ENCODE assay signal across 1 cellular context in genomic region chr5:169651526-169651925, GRCh38.
TF ChIP-seq lines count a peak whose summit lies in the region.

No MANE protein-coding gene starts in this region.

TF ChIP-seq in GM23338, 12 proteins besides CTCF, POLR2A, EP300 and RAD21 (continued from another document):
- TF ChIP-seq, protein P1, sequence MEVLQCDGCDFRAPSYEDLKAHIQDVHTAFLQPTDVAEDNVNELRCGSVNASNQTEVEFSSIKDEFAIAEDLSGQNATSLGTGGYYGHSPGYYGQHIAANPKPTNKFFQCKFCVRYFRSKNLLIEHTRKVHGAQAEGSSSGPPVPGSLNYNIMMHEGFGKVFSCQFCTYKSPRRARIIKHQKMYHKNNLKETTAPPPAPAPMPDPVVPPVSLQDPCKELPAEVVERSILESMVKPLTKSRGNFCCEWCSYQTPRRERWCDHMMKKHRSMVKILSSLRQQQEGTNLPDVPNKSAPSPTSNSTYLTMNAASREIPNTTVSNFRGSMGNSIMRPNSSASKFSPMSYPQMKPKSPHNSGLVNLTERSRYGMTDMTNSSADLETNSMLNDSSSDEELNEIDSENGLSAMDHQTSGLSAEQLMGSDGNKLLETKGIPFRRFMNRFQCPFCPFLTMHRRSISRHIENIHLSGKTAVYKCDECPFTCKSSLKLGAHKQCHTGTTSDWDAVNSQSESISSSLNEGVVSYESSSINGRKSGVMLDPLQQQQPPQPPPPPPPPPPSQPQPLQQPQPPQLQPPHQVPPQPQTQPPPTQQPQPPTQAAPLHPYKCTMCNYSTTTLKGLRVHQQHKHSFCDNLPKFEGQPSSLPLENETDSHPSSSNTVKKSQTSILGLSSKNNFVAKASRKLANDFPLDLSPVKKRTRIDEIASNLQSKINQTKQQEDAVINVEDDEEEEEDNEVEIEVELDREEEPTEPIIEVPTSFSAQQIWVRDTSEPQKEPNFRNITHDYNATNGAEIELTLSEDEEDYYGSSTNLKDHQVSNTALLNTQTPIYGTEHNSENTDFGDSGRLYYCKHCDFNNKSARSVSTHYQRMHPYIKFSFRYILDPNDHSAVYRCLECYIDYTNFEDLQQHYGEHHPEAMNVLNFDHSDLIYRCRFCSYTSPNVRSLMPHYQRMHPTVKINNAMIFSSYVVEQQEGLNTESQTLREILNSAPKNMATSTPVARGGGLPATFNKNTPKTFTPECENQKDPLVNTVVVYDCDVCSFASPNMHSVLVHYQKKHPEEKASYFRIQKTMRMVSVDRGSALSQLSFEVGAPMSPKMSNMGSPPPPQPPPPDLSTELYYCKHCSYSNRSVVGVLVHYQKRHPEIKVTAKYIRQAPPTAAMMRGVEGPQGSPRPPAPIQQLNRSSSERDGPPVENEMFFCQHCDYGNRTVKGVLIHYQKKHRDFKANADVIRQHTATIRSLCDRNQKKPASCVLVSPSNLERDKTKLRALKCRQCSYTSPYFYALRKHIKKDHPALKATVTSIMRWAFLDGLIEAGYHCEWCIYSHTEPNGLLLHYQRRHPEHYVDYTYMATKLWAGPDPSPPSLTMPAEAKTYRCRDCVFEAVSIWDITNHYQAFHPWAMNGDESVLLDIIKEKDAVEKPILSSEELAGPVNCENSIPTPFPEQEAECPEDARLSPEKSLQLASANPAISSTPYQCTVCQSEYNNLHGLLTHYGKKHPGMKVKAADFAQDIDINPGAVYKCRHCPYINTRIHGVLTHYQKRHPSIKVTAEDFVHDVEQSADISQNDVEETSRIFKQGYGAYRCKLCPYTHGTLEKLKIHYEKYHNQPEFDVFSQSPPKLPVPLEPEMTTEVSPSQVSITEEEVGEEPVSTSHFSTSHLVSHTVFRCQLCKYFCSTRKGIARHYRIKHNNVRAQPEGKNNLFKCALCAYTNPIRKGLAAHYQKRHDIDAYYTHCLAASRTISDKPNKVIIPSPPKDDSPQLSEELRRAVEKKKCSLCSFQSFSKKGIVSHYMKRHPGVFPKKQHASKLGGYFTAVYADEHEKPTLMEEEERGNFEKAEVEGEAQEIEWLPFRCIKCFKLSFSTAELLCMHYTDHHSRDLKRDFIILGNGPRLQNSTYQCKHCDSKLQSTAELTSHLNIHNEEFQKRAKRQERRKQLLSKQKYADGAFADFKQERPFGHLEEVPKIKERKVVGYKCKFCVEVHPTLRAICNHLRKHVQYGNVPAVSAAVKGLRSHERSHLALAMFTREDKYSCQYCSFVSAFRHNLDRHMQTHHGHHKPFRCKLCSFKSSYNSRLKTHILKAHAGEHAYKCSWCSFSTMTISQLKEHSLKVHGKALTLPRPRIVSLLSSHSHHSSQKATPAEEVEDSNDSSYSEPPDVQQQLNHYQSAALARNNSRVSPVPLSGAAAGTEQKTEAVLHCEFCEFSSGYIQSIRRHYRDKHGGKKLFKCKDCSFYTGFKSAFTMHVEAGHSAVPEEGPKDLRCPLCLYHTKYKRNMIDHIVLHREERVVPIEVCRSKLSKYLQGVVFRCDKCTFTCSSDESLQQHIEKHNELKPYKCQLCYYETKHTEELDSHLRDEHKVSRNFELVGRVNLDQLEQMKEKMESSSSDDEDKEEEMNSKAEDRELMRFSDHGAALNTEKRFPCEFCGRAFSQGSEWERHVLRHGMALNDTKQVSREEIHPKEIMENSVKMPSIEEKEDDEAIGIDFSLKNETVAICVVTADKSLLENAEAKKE (CRISPR knock-in tag; IDR thresholded peaks at IDR 0.05) = no peak
- TF ChIP-seq NANOG (IDR thresholded peaks at IDR 0.05; ENCODE audit: borderline replicate concordance) (no peak), STAT1 (IDR thresholded peaks at IDR 0.05; ENCODE audit: unreplicated experiment) (no peak), CREB1 (CRISPR knock-in tag; IDR thresholded peaks at IDR 0.05; ENCODE audit: low read depth) (no peak), JUNB (IDR thresholded peaks at IDR 0.05; ENCODE audit: unreplicated experiment) (no peak), EZH2 (IDR thresholded peaks at IDR 0.05; ENCODE audit: low read depth, unreplicated experiment) (no peak)
TF ChIP-seq in GM23338: peak in this region for 0.
